19 cellular contexts compared by ENCODE assay signal in the genomic region with DNA sequence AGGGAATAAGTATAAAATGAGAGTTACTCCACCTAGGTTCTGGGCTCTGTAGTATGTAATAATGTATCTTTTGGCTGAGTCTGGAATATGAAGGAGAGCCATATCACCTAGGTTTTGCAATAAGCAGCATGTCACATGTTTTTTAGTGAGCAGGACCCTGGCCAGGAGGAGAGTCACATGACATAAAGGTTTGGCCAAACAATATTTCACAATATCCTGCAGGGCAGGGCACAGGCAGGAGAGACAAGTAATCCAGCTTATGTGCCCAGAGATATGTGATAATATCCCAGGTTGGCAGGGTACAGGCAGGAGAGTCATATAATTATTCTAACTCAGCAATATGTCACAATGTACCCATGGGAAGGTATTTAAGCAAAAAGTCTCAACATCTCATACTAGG.
DNase-seq lines count a peak whose midpoint lies in the region; ATAC-seq and TF ChIP-seq lines count a peak whose summit lies in the region.
"Had no signal": no experiment of that assay in that cellular context is flagged by ENCODE, and none has a peak within 500 bp of the region (broad histone marks: within the 10 kb centered on the region; RNA-seq: fewer than 3 reads in every experiment).

No MANE protein-coding gene starts in this region.

- TF ChIP-seq CTCF in cardiac fibroblast (IDR thresholded peaks at IDR 0.05; ENCODE audit: low read depth, low read length) (no peak), thyroid gland (IDR thresholded peaks at IDR 0.05) (no peak)

- no peaks in the 10 kb centered on the region for H3K36me3 ChIP-seq in thyroid gland
- H3K36me3 ChIP-seq: BE2C, BLaER1 had no signal

- no peak overlapping the region for H3K4me3 Mint-ChIP-seq in stimulated activated naive B cell treated with anti-CD40 and anti-IgM and Interleukin-4, amounts not matched to agents 10 μg/mL and 1 μg/mL and 100 μg/mL, for 72 hours
- H3K4me3 Mint-ChIP-seq: CD14-positive monocyte; CD4-positive, alpha-beta memory T cell; CD4-positive, CD25-positive, alpha-beta regulatory T cell; CD8-positive, alpha-beta memory T cell had no signal

- H3K27ac ChIP-seq in epithelial cell of prostate (peak overlapping the region; percentile 30), thyroid gland (no peak overlapping the region)
- H3K27ac ChIP-seq: BLaER1 had no signal

- H3K9me3 Mint-ChIP-seq in stimulated activated naive B cell treated with anti-CD40 and anti-IgM and Interleukin-4, amounts not matched to agents 10 μg/mL and 1 μg/mL and 100 μg/mL, for 72 hours = peaks cover 0 to 4% of the 10 kb centered on the region in 2 donors
- H3K9me3 Mint-ChIP-seq: CD14-positive monocyte had no signal

- peak; percentile 8 for DNase-seq in cardiac fibroblast (ENCODE audit: low read depth in 2 of 2)
- DNase-seq in epithelial cell of prostate (ENCODE audit: low read depth, low spot score) = no peak
- DNase-seq in left lobe of liver (ENCODE audit: low spot score) = peak; percentile 45
- DNase-seq in stimulated activated naive B cell treated with anti-CD40 and anti-IgM and Interleukin-4, amounts not matched to agents 10 μg/mL and 1 μg/mL and 100 μg/mL, for 72 hours = no peak
- no peak for DNase-seq in NK-92 (lab: John Stamatoyannopoulos, UW; ENCODE audit: unreplicated experiment)
- DNase-seq in thyroid gland = no peak
- DNase-seq: 8988T; ACHN; BE2C; C1 segment of cervical spinal cord; CD4-positive, alpha-beta memory T cell; CD4-positive, CD25-positive, alpha-beta regulatory T cell; CD8-positive, alpha-beta memory T cell; COR-L47; DMS79 treated with DMSO at 0.1 percent for 48 hours; GF-D8 had no signal

- no peaks in the 10 kb centered on the region for H3K36me3 Mint-ChIP-seq in stimulated activated naive B cell treated with anti-CD40 and anti-IgM and Interleukin-4, amounts not matched to agents 10 μg/mL and 1 μg/mL and 100 μg/mL, for 72 hours
- H3K36me3 Mint-ChIP-seq: CD14-positive monocyte; CD4-positive, alpha-beta memory T cell; CD4-positive, CD25-positive, alpha-beta regulatory T cell; CD8-positive, alpha-beta memory T cell had no signal

- intact Hi-C loops in thyroid gland (cut with DNase I) = no loop called here

- H3K4me1 Mint-ChIP-seq in stimulated activated naive B cell treated with anti-CD40 and anti-IgM and Interleukin-4, amounts not matched to agents 10 μg/mL and 1 μg/mL and 100 μg/mL, for 72 hours = no peaks in the 10 kb centered on the region
- H3K4me1 Mint-ChIP-seq: CD14-positive monocyte; CD4-positive, alpha-beta memory T cell; CD4-positive, CD25-positive, alpha-beta regulatory T cell; CD8-positive, alpha-beta memory T cell had no signal

- H3K27me3 Mint-ChIP-seq in stimulated activated naive B cell treated with anti-CD40 and anti-IgM and Interleukin-4, amounts not matched to agents 10 μg/mL and 1 μg/mL and 100 μg/mL, for 72 hours = no peaks in the 10 kb centered on the region
- H3K27me3 Mint-ChIP-seq: CD4-positive, CD25-positive, alpha-beta regulatory T cell; CD8-positive, alpha-beta memory T cell had no signal

- no peaks in the 10 kb centered on the region for H3K9me3 ChIP-seq in thyroid gland
- H3K9me3 ChIP-seq: BE2C, BLaER1 had no signal

- no peak overlapping the region for H3K27ac Mint-ChIP-seq in stimulated activated naive B cell treated with anti-CD40 and anti-IgM and Interleukin-4, amounts not matched to agents 10 μg/mL and 1 μg/mL and 100 μg/mL, for 72 hours
- H3K27ac Mint-ChIP-seq: CD14-positive monocyte; CD4-positive, alpha-beta memory T cell; CD4-positive, CD25-positive, alpha-beta regulatory T cell; CD8-positive, alpha-beta memory T cell had no signal

- no peak for TF ChIP-seq POLR2A in thyroid gland (IDR thresholded peaks at IDR 0.05)

- H3K4me1 ChIP-seq in thyroid gland = no peaks in the 10 kb centered on the region
- H3K4me1 ChIP-seq: BE2C, BLaER1 had no signal

- H3K27me3 ChIP-seq in thyroid gland = no peaks in the 10 kb centered on the region
- H3K27me3 ChIP-seq: BE2C, BLaER1 had no signal

- no peak overlapping the region for H3K4me3 ChIP-seq in cardiac fibroblast (replicated peaks in 1 of 2; ENCODE audit: low read depth in 2 of 2, low read length in 2 of 2)
- no peak overlapping the region for H3K4me3 ChIP-seq in thyroid gland (replicated peaks in 1 of 3)
- H3K4me3 ChIP-seq: BLaER1 had no signal

- ATAC-seq in left lobe of liver (peak; percentile 48), GM21825 (IDR thresholded peaks at IDR 0.05; ENCODE audit: unreplicated experiment) (no peak)
- no peak for ATAC-seq in stimulated activated naive B cell treated with anti-CD40 and anti-IgM and Interleukin-4, amounts not matched to agents 10 μg/mL and 1 μg/mL and 100 μg/mL, for 72 hours (replicated peaks)

Comparison
In these comparisons a context has a peak if more than half of its experiments do, and no peak if none do; other contexts are left out.
1. DNase-seq: peak in cardiac fibroblast (2 of 2) and left lobe of liver (single experiment); none in epithelial cell of prostate (single experiment), stimulated activated naive B cell treated with anti-CD40 and anti-IgM and Interleukin-4, amounts not matched to agents 10 μg/mL and 1 μg/mL and 100 μg/mL, for 72 hours (single experiment), NK-92 (single experiment) and thyroid gland (0 of 2).